9 cellular contexts compared by ENCODE assay signal in the genomic region with DNA sequence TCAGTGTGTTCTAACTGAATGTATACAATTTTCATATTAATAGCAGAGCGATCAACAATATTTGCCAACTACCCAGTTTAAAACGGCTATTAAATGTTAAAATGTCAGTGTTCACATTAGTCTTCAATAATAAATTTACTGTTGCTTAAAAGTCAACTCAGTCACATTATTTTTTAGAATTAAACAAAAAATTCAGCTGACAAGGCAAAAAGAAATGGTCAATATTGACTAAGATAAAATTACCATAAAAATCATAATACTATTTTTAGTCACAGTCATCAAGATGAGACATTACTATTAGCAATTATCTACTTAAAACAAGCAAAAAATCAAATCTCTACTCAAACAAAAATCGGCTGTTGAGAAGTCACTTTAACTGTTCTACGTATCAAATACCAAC. TPM values are rescaled to one million over a fixed set of nuclear protein-coding genes. Genes with fewer than 3 reads are reported as not detected.
DNase-seq lines count a peak whose midpoint lies in the region; ATAC-seq and TF ChIP-seq lines count a peak whose summit lies in the region.
"Had no signal": no experiment of that assay in that cellular context is flagged by ENCODE, and none has a peak within 500 bp of the region (broad histone marks: within the 10 kb centered on the region; RNA-seq: fewer than 3 reads in every experiment).

No MANE protein-coding gene starts in this region.

- CTCF ChIA-PET in AG04450 (lab: Charles Lee), result no interaction called here

- H3K36me3 Mint-ChIP-seq in IgD-negative memory B cell (no peaks in the 10 kb centered on the region), naive B cell (peaks cover 5% of the 10 kb centered on the region in 2 donors)

- POLR2A ChIA-PET in AG04450 (lab: Yijun Ruan, JAX), result interaction anchor here (2.8 kb wide), 1 partner anchor 58 kb away, joined by 40 read pairs; a partner anchor contains a TSS

- H3K4me1 Mint-ChIP-seq in IgD-negative memory B cell (peaks cover 38 to 50% (median 38%) of the 10 kb centered on the region in 3 donors), naive B cell (peaks cover 24 to 60% (median 37%) of the 10 kb centered on the region in 3 donors)

- no peak for ATAC-seq in naive B cell (ENCODE audit: low read depth in 2 of 2)
- no peak for ATAC-seq in HG03039 (IDR thresholded peaks at IDR 0.05; ENCODE audit: unreplicated experiment)
- ATAC-seq in esophagus mucosa, result no peak
- ATAC-seq in GM21526 (IDR thresholded peaks at IDR 0.05; ENCODE audit: low FRiP score, unreplicated experiment), result no peak
- ATAC-seq in HG02763 (IDR thresholded peaks at IDR 0.05; ENCODE audit: unreplicated experiment), result no peak

- DNase-seq in AG04450 (ENCODE audit: low read depth, low spot score) (no peak), choroid plexus epithelial cell (ENCODE audit: low read depth) (no peak), naive B cell (no peak)
- DNase-seq: KG1 had no signal

- peak overlapping the region; percentile 98 for H3K4me3 ChIP-seq in AG04450 (ENCODE audit: low read depth, low read length)
- H3K4me3 ChIP-seq in choroid plexus epithelial cell (ENCODE audit: low read depth, low read length), result peak overlapping the region; percentile 98

- TF ChIP-seq CTCF in AG04450 (IDR thresholded peaks at IDR 0.05; ENCODE audit: low read depth, low read length), result no peak
- no peak for TF ChIP-seq CTCF in choroid plexus epithelial cell (conservative IDR thresholded peaks at IDR 0.05; ENCODE audit: low read depth, low read length)

- no peaks in the 10 kb centered on the region for H3K27me3 ChIP-seq in AG04450 (ENCODE audit: control insufficient read depth, insufficient read depth, low read length)

- peaks cover 0 to 3% (median 0%) of the 10 kb centered on the region in 3 donors for H3K9me3 Mint-ChIP-seq in IgD-negative memory B cell
- peaks cover 0 to 4% (median 0%) of the 10 kb centered on the region in 7 donors for H3K9me3 Mint-ChIP-seq in naive B cell

- peaks cover 7% of the 10 kb centered on the region; the same call in 1 of the 2 replicates for H3K9me3 ChIP-seq in AG04450 (ENCODE audit: control insufficient read depth, insufficient read depth, low read length)

- H3K27me3 Mint-ChIP-seq in IgD-negative memory B cell (no peaks in the 10 kb centered on the region), naive B cell (no peaks in the 10 kb centered on the region)

- H3K27ac ChIP-seq in AG04450 (ENCODE audit: low read depth, low read length), result no peak overlapping the region

- H3K4me3 Mint-ChIP-seq in IgD-negative memory B cell (peak overlapping the region; percentile 97 to 100 (median 99)), naive B cell (peak overlapping the region; percentile 94 to 100 (median 99))

- H3K27ac Mint-ChIP-seq in IgD-negative memory B cell, result peak overlapping the region; percentile 75 to 100 (median 89)
- peak overlapping the region in 5 of 6 donors; percentile 98 to 99 (median 99) for H3K27ac Mint-ChIP-seq in naive B cell

RNA-seq across cellular contexts. Expression of a gene that starts 1.5 kb away (rescaled TPM):
- 12.5 and 18.1 TPM in 2 replicates for polyA plus RNA-seq in AG04450 (2011; rRNA removed)
- polyA minus RNA-seq in AG04450 (2011; rRNA and poly(A)+ RNA removed), result 10.8 and 14.0 TPM in 2 replicates
- 19.7 TPM for polyA plus RNA-seq in IgD-negative memory B cell
- 10 to 100 TPM in 5 of 6 donors, 1 to 10 TPM in 1; 9.6 to 17.2 (median 13.2) TPM for polyA plus RNA-seq in naive B cell (ENCODE audit: low read depth in 6 of 6)
- total RNA-seq in esophagus mucosa, result 11.7 TPM

RNA-seq across cellular contexts. Expression of a gene that starts 58.0 kb away (rescaled TPM):
- 7.9 and 9.6 TPM in 2 replicates for polyA plus RNA-seq in AG04450 (2011; rRNA removed)
- polyA minus RNA-seq in AG04450 (2011; rRNA and poly(A)+ RNA removed), result 6.5 and 7.8 TPM in 2 replicates
- 1.7 TPM for polyA plus RNA-seq in IgD-negative memory B cell
- polyA plus RNA-seq in naive B cell (ENCODE audit: low read depth in 6 of 6), result 1 to 10 TPM in 4 of 6 donors, under 1 TPM in 1, not detected in 1; 0.74 to 2.2 (median 1.7) TPM
- 11.3 TPM for total RNA-seq in esophagus mucosa
